ENCODE assay signal across 1 cellular context in the genomic region with DNA sequence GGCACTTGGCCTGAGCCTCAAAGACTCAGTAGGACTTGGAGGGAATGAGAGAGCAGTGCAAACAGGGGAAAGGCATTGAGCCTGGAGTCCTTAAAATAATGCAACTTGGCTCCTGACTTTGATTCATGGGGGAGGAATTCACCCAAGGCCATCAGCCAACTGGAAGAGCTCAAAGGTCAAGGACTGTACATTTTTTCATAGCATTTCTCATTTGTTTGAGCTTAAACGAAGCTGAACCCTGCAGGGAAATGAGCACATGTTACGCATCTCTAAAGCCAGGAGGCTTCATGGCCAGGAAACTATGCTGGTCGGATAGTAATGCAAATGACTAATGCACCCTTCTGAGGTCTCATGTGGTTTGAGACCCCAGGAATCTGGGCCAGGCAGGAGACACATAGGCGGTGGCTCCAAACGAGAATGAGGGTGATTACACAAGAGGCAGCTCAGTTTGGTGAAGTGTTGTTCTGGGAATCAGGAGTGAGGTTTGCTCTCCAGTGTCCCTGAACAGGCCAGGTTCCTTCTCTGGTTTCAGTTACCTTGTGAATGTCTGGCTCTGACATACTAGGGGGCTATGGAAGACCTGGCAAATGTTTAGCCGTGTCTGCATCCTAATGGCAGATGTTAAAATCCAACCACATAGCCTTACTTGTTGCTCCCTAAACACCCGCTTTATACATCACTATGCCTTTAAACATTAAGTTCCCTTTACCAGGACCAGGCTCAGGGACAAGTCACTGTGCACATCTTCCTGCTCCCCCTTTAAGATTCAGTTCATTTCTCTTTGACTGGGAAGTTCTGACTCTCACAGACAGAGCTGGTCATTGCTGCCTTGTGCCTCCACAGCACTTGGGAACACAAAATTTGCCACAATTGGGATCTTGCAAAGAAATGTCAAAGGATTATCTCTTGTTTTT.
A peak's percentile ranks its signal among the peaks of the same experiment; 100 is the strongest.
TF ChIP-seq lines count a peak whose summit lies in the region.

No MANE protein-coding gene starts in this region.

TF ChIP-seq in IMR-90, 13 proteins besides CTCF, POLR2A, EP300 and RAD21 (continued from another document):
- TF ChIP-seq MXI1 (IDR thresholded peaks at IDR 0.05; ENCODE audit: borderline replicate concordance, low read depth, low read length) (0 out of 2 replicates have a peak, but pooled peaks have one; percentile 79), MAFK (IDR thresholded peaks at IDR 0.05; ENCODE audit: low read depth, low read length) (peak; percentile 34; the same call in 1 of the 2 replicates), CHD1 (IDR thresholded peaks at IDR 0.05; ENCODE audit: low read depth, low read length) (no peak), CEBPB (IDR thresholded peaks at IDR 0.05; ENCODE audit: low read depth, low read length) (peak; percentile 98), RFX5 (IDR thresholded peaks at IDR 0.05; ENCODE audit: low read depth, low read length) (no peak)
- TF ChIP-seq, protein P1, sequence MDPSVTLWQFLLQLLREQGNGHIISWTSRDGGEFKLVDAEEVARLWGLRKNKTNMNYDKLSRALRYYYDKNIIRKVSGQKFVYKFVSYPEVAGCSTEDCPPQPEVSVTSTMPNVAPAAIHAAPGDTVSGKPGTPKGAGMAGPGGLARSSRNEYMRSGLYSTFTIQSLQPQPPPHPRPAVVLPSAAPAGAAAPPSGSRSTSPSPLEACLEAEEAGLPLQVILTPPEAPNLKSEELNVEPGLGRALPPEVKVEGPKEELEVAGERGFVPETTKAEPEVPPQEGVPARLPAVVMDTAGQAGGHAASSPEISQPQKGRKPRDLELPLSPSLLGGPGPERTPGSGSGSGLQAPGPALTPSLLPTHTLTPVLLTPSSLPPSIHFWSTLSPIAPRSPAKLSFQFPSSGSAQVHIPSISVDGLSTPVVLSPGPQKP (IDR thresholded peaks at IDR 0.05; ENCODE audit: borderline replicate concordance, low read depth, low read length): no peak
- TF ChIP-seq, protein P2, sequence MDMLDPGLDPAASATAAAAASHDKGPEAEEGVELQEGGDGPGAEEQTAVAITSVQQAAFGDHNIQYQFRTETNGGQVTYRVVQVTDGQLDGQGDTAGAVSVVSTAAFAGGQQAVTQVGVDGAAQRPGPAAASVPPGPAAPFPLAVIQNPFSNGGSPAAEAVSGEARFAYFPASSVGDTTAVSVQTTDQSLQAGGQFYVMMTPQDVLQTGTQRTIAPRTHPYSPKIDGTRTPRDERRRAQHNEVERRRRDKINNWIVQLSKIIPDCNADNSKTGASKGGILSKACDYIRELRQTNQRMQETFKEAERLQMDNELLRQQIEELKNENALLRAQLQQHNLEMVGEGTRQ (IDR thresholded peaks at IDR 0.05; ENCODE audit: low read depth, low read length): peak; percentile 3; the same call in 1 of the 2 replicates
